ENCODE assay signal across 10 cellular contexts in genomic region chr15:100889359-100890058, GRCh38. TPM values are rescaled to one million over a fixed set of nuclear protein-coding genes. Genes with fewer than 3 reads are reported as not detected.
A peak's percentile ranks its signal among the peaks of the same experiment; 100 is the strongest.
DNase-seq lines count a peak whose midpoint lies in the region; ATAC-seq and TF ChIP-seq lines count a peak whose summit lies in the region.
"Had no signal": no experiment of that assay in that cellular context is flagged by ENCODE, and none has a peak within 500 bp of the region (broad histone marks: within the 10 kb centered on the region; RNA-seq: fewer than 3 reads in every experiment).

No MANE protein-coding gene starts in this region.

- H3K79me2 ChIP-seq in osteoblast (ENCODE audit: insufficient read depth, low read length), result no peaks in the 10 kb centered on the region

- peaks cover 22% of the 10 kb centered on the region for H3K4me1 ChIP-seq in SJCRH30
- peaks cover 24% of the 10 kb centered on the region for H3K4me1 ChIP-seq in osteoblast (ENCODE audit: insufficient read depth, low read length)

- ATAC-seq in HG03469 (IDR thresholded peaks at IDR 0.05; ENCODE audit: unreplicated experiment), result no peak

- peak overlapping the region; percentile 95 for H2AFZ ChIP-seq in osteoblast (ENCODE audit: low read length)

- DNase-seq in AG09309 (ENCODE audit: low read depth), result peak; percentile 42
- DNase-seq in SJCRH30, result peak; percentile 47 to 50
- DNase-seq in foreskin fibroblast, result peak; percentile 86 to 94
- peak; percentile 96 for DNase-seq in osteoblast (ENCODE audit: insufficient read length, low spot score, missing footprints)
- DNase-seq in inferior parietal cortex (ENCODE audit: extremely low spot score), result no peak
- no peak for DNase-seq in NCI-H1092 treated with DMSO at 0.1 percent for 48 hours (lab: John Stamatoyannopoulos, UW)
- DNase-seq in NCI-H1930 (lab: John Stamatoyannopoulos, UW), result no peak
- DNase-seq: CD4-positive, CD25-positive, alpha-beta regulatory T cell; NCI-H69 had no signal

- peak overlapping the region; percentile 81 for H3K4me2 ChIP-seq in osteoblast (ENCODE audit: insufficient read depth, low read length)

- H3K27ac ChIP-seq in SJCRH30 (peak overlapping the region; percentile 48), osteoblast (ENCODE audit: low read depth, low read length) (peak overlapping the region; percentile 88)

- TF ChIP-seq CTCF in AG09309 (IDR thresholded peaks at IDR 0.05; ENCODE audit: control insufficient read depth, insufficient read depth, low read depth, low read length, missing control alignments) (no peak), foreskin fibroblast (IDR thresholded peaks at IDR 0.05; ENCODE audit: low read depth, low read length) (no peak), osteoblast (IDR thresholded peaks at IDR 0.05; ENCODE audit: extremely low read depth, low read depth, low read length) (no peak)

- H3K36me3 ChIP-seq in SJCRH30 (peaks cover 43% of the 10 kb centered on the region), osteoblast (ENCODE audit: insufficient read depth, low read length) (no peaks in the 10 kb centered on the region)

- no peak overlapping the region for H3K4me3 ChIP-seq in AG09309 (ENCODE audit: control insufficient read depth, low read depth, low read length)
- peak overlapping the region; percentile 26 for H3K4me3 ChIP-seq in SJCRH30
- H3K4me3 ChIP-seq in foreskin fibroblast (ENCODE audit: low read depth in 1 of 2, low read length in 2 of 2), result peak overlapping the region in 1 of 2 donors; percentile 22
- H3K4me3 ChIP-seq in osteoblast (ENCODE audit: insufficient read depth, low read length), result peak overlapping the region; percentile 60

- no peaks in the 10 kb centered on the region for H3K9me3 ChIP-seq in SJCRH30 (replicated peaks)
- H3K9me3 ChIP-seq in osteoblast (ENCODE audit: low read depth, low read length), result no peaks in the 10 kb centered on the region

- H4K20me1 ChIP-seq in osteoblast (ENCODE audit: insufficient read depth, low read length), result no peaks in the 10 kb centered on the region

- no peaks in the 10 kb centered on the region for H3K27me3 ChIP-seq in SJCRH30
- H3K27me3 ChIP-seq in osteoblast (ENCODE audit: insufficient read depth, low read length), result no peaks in the 10 kb centered on the region

RNA-seq across cellular contexts. Expression of gene ALDH1A3, which starts 9.9 kb away (rescaled TPM):
- total RNA-seq in SJCRH30 (2014; rRNA removed; shearing (Covaris generic)), result 148 and 154 TPM in 2 replicates
- 54.6 and 61.6 TPM in 2 replicates for total RNA-seq in osteoblast
- total RNA-seq: CD4-positive, CD25-positive, alpha-beta regulatory T cell had no signal

RNA-seq across cellular contexts. Expression of gene LRRK1, which starts 29.6 kb away (rescaled TPM):
- 5.5 and 5.8 TPM in 2 replicates for total RNA-seq in SJCRH30 (2014; rRNA removed; shearing (Covaris generic))
- total RNA-seq in osteoblast, result 14.1 and 15.2 TPM in 2 replicates

Comparison
In these comparisons a context has a peak if more than half of its experiments do, and no peak if none do; other contexts are left out.
1. DNase-seq: peak in AG09309 (single experiment), SJCRH30 (2 of 2), foreskin fibroblast (2 of 2) and osteoblast (single experiment); none in inferior parietal cortex (single experiment), NCI-H1092 treated with DMSO at 0.1 percent for 48 hours (single experiment) and NCI-H1930 (0 of 2).